1 cellular context compared by ENCODE assay signal in the genomic region with DNA sequence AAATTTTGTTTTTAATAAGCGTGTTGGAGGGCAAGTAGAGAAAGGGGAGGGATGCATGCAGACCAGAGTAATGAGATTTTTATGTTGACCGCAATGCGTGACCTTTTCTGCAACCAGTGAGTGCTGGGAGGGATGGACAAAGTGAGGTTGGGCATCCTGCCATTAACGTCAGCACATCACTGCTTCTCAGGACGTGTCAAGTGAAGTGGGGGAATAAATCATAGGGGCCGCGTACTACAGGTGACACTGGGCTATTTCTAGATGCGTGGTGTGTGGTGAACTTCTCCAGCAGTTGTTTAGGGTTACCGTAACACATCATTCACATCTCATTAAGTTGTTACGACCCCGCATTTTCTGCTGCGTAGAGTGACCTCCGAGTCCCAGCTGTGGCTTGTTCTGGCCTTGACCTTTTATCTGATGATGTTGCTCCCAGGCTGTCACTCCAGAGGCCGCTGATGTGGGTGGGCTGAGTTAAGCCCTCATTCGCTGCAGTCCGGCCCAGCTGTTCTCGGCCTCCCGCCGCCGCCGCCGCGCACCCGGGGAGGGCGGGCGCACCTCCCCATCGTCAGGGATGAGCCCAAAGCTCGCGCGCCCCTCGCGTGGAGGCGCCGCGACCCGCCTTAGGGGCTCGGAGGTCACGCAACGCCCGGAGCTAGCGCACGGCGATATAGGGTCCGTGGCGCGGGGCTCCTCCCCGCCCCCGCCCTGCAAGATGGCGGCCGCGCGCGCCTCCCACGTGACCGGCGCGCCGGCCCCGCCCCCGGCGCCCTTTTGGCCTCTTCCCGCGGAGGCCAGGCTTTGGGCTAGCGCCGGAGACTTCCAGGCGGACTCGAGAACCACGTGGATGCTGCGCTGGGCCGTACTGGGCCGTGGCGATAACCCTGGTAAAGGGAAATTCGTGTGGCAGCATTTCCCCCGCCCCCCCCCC.
TF ChIP-seq lines count a peak whose summit lies in the region.

No MANE protein-coding gene starts in this region.

TF ChIP-seq in HEK293, 187 proteins besides CTCF, POLR2A, EP300 and RAD21 (continued from another document and continues in another):
- TF ChIP-seq ZNF518A (tag by site-specific recombination; conservative IDR thresholded peaks at IDR 0.05; ENCODE audit: low read depth) (no peak), KLF16 (tag by site-specific recombination; IDR thresholded peaks at IDR 0.05) (peak; percentile 52; the same call in 1 of the 2 replicates), ZEB2 (tag by site-specific recombination; IDR thresholded peaks at IDR 0.05) (peak; percentile 67), ZNF148 (tag by site-specific recombination; IDR thresholded peaks at IDR 0.05; ENCODE audit: borderline replicate concordance) (no peak), TCF7L2 (IDR thresholded peaks at IDR 0.05; ENCODE audit: borderline replicate concordance, low read depth, low read length) (no peak), ZNF175 (tag by site-specific recombination; IDR thresholded peaks at IDR 0.05) (no peak), GLIS2 (tag by site-specific recombination; IDR thresholded peaks at IDR 0.05) (peak; percentile 87), ZNF362 (tag by site-specific recombination; IDR thresholded peaks at IDR 0.05) (peak; percentile 65; the same call in 1 of the 2 replicates), ZNF560 (tag by site-specific recombination; IDR thresholded peaks at IDR 0.05; ENCODE audit: borderline replicate concordance) (no peak), ZSCAN16 (tag by site-specific recombination; IDR thresholded peaks at IDR 0.05) (no peak), MYNN (tag by site-specific recombination; IDR thresholded peaks at IDR 0.05; ENCODE audit: borderline replicate concordance) (no peak), ZNF114 (tag by site-specific recombination; IDR thresholded peaks at IDR 0.05) (no peak), ZNF623 (tag by site-specific recombination; IDR thresholded peaks at IDR 0.05) (no peak), ZNF585B (tag by site-specific recombination; IDR thresholded peaks at IDR 0.05) (no peak), ZNF426 (tag by site-specific recombination; IDR thresholded peaks at IDR 0.05) (no peak), KLF7 (tag by site-specific recombination; IDR thresholded peaks at IDR 0.05; ENCODE audit: borderline replicate concordance) (peak; percentile 66; the same call in 1 of the 2 replicates), YY1 (tag by site-specific recombination; IDR thresholded peaks at IDR 0.05) (no peak; the same call in none of the 2 replicates), ZNF404 (tag by site-specific recombination; IDR thresholded peaks at IDR 0.05) (no peak), BCL11B (tag by site-specific recombination; IDR thresholded peaks at IDR 0.05; ENCODE audit: low read depth) (peak; percentile 44; the same call in 1 of the 2 replicates), ZNF76 (tag by site-specific recombination; IDR thresholded peaks at IDR 0.05; ENCODE audit: borderline replicate concordance, low read depth) (no peak), ZNF701 (tag by site-specific recombination; IDR thresholded peaks at IDR 0.05) (no peak), SP2 (tag by site-specific recombination; IDR thresholded peaks at IDR 0.05) (peak; percentile 64), ZNF132 (tag by site-specific recombination; IDR thresholded peaks at IDR 0.05; ENCODE audit: borderline replicate concordance) (no peak), WT1 (tag by site-specific recombination; IDR thresholded peaks at IDR 0.05) (peak; percentile 94), ZNF555 (tag by site-specific recombination; conservative IDR thresholded peaks at IDR 0.05) (no peak), KLF10 (tag by site-specific recombination; IDR thresholded peaks at IDR 0.05) (peak; percentile 76), ZSCAN23 (tag by site-specific recombination; IDR thresholded peaks at IDR 0.05) (no peak), ZNF768 (tag by site-specific recombination; IDR thresholded peaks at IDR 0.05) (no peak), ZNF211 (tag by site-specific recombination; IDR thresholded peaks at IDR 0.05; ENCODE audit: low read depth) (no peak), ZSCAN5A (tag by site-specific recombination; IDR thresholded peaks at IDR 0.05) (no peak; the same call in 1 of the 2 replicates), ZNF23 (tag by site-specific recombination; IDR thresholded peaks at IDR 0.05; ENCODE audit: borderline replicate concordance) (no peak)
- TF ChIP-seq, protein P1, sequence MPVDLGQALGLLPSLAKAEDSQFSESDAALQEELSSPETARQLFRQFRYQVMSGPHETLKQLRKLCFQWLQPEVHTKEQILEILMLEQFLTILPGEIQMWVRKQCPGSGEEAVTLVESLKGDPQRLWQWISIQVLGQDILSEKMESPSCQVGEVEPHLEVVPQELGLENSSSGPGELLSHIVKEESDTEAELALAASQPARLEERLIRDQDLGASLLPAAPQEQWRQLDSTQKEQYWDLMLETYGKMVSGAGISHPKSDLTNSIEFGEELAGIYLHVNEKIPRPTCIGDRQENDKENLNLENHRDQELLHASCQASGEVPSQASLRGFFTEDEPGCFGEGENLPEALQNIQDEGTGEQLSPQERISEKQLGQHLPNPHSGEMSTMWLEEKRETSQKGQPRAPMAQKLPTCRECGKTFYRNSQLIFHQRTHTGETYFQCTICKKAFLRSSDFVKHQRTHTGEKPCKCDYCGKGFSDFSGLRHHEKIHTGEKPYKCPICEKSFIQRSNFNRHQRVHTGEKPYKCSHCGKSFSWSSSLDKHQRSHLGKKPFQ (tag by site-specific recombination; IDR thresholded peaks at IDR 0.05): 0 out of 2 replicates have a peak, but pooled peaks have one; percentile 24
- TF ChIP-seq, protein P2, sequence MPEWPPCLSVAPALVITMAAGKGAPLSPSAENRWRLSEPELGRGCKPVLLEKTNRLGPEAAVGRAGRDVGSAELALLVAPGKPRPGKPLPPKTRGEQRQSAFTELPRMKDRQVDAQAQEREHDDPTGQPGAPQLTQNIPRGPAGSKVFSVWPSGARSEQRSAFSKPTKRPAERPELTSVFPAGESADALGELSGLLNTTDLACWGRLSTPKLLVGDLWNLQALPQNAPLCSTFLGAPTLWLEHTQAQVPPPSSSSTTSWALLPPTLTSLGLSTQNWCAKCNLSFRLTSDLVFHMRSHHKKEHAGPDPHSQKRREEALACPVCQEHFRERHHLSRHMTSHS (tag by site-specific recombination; IDR thresholded peaks at IDR 0.05): no peak
- TF ChIP-seq, protein P3, sequence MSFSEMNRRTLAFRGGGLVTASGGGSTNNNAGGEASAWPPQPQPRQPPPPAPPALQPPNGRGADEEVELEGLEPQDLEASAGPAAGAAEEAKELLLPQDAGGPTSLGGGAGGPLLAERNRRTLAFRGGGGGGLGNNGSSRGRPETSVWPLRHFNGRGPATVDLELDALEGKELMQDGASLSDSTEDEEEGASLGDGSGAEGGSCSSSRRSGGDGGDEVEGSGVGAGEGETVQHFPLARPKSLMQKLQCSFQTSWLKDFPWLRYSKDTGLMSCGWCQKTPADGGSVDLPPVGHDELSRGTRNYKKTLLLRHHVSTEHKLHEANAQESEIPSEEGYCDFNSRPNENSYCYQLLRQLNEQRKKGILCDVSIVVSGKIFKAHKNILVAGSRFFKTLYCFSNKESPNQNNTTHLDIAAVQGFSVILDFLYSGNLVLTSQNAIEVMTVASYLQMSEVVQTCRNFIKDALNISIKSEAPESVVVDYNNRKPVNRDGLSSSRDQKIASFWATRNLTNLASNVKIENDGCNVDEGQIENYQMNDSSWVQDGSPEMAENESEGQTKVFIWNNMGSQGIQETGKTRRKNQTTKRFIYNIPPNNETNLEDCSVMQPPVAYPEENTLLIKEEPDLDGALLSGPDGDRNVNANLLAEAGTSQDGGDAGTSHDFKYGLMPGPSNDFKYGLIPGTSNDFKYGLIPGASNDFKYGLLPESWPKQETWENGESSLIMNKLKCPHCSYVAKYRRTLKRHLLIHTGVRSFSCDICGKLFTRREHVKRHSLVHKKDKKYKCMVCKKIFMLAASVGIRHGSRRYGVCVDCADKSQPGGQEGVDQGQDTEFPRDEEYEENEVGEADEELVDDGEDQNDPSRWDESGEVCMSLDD (tag by site-specific recombination; IDR thresholded peaks at IDR 0.05): peak; percentile 55
- TF ChIP-seq, protein P4, sequence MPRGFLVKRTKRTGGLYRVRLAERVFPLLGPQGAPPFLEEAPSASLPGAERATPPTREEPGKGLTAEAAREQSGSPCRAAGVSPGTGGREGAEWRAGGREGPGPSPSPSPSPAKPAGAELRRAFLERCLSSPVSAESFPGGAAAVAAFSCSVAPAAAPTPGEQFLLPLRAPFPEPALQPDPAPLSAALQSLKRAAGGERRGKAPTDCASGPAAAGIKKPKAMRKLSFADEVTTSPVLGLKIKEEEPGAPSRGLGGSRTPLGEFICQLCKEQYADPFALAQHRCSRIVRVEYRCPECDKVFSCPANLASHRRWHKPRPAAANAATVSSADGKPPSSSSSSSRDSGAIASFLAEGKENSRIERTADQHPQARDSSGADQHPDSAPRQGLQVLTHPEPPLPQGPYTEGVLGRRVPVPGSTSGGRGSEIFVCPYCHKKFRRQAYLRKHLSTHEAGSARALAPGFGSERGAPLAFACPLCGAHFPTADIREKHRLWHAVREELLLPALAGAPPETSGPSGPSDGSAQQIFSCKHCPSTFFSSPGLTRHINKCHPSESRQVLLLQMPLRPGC (tag by site-specific recombination; IDR thresholded peaks at IDR 0.05): peak; percentile 54; the same call in 1 of the 2 replicates
- TF ChIP-seq, protein P5, sequence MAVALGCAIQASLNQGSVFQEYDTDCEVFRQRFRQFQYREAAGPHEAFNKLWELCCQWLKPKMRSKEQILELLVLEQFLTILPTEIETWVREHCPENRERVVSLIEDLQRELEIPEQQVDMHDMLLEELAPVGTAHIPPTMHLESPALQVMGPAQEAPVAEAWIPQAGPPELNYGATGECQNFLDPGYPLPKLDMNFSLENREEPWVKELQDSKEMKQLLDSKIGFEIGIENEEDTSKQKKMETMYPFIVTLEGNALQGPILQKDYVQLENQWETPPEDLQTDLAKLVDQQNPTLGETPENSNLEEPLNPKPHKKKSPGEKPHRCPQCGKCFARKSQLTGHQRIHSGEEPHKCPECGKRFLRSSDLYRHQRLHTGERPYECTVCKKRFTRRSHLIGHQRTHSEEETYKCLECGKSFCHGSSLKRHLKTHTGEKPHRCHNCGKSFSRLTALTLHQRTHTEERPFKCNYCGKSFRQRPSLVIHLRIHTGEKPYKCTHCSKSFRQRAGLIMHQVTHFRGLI (tag by site-specific recombination; IDR thresholded peaks at IDR 0.05): no peak
